In genomic region chr10:1394155-1394912, GRCh38 we compare ENCODE assay signal across 23 cellular contexts.
DNase-seq lines count a peak whose midpoint lies in the region; ATAC-seq and TF ChIP-seq lines count a peak whose summit lies in the region.
"Had no signal": no experiment of that assay in that cellular context is flagged by ENCODE, and none has a peak within 500 bp of the region (broad histone marks: within the 10 kb centered on the region; RNA-seq: fewer than 3 reads in every experiment).

No MANE protein-coding gene starts in this region.

- no peaks in the 10 kb centered on the region for H3K4me1 ChIP-seq in colonic mucosa
- no peaks in the 10 kb centered on the region for H3K4me1 ChIP-seq in testis
- H3K4me1 ChIP-seq: BE2C had no signal

- DNase-seq in activated effector memory CD4-positive, alpha-beta T cell treated with anti-CD3 and anti-CD28 coated beads, Interleukin-2, amount 50 U/mL, for 16 hours: peak; percentile 36
- DNase-seq in activated effector memory CD4-positive, alpha-beta T cell treated with Interleukin-2 at 50 U/mL for 16 hours: no peak
- peak; percentile 5 for DNase-seq in colonic mucosa
- DNase-seq in nephron progenitor cell: no peak
- DNase-seq in testis: peak; percentile 3
- no peak for DNase-seq in activated CD4-positive, alpha-beta T cell treated with anti-CD3 and anti-CD28 coated beads, Interleukin-2, amount 50 U/mL, for 1 hour
- DNase-seq in substantia nigra (lab: John Stamatoyannopoulos, UW): no peak
- DNase-seq: BE2C; Caco-2; CD4-positive, alpha-beta T cell; DMS153; GDM1; GM23248; NCI-H1092 treated with DMSO at 0.1 percent for 48 hours; NCI-H146; NCI-H2029 treated with DMSO at 0.1 percent for 48 hours; NCI-H2171; NCI-H446; NCI-H69 had no signal

- no peak for TF ChIP-seq CTCF in colonic mucosa (IDR thresholded peaks at IDR 0.05)
- no peak for TF ChIP-seq CTCF in nephron progenitor cell (IDR thresholded peaks at IDR 0.05)
- no peak for TF ChIP-seq CTCF in testis (IDR thresholded peaks at IDR 0.05)

- no peak for ATAC-seq in HG03159 (IDR thresholded peaks at IDR 0.05; ENCODE audit: unreplicated experiment)
- ATAC-seq: HCT116, Panc1 had no signal

- intact Hi-C loops in colonic mucosa (cut with DNase I): no loop called here
- intact Hi-C loops in testis (cut with DNase I; ENCODE audit: low total_unique reads): no loop called here

- peaks cover 8% of the 10 kb centered on the region for H3K4me1 Mint-ChIP-seq in nephron progenitor cell

- H3K9me3 ChIP-seq in colonic mucosa (no peaks in the 10 kb centered on the region), testis (no peaks in the 10 kb centered on the region)
- H3K9me3 ChIP-seq: BE2C, Caco-2 had no signal

- H3K36me3 Mint-ChIP-seq in nephron progenitor cell (ENCODE audit: low read depth): no peaks in the 10 kb centered on the region

- H3K27me3 Mint-ChIP-seq in nephron progenitor cell (ENCODE audit: low read depth, poor library complexity): peaks cover 16% of the 10 kb centered on the region

- H3K9me3 Mint-ChIP-seq in nephron progenitor cell: no peaks in the 10 kb centered on the region
- H3K9me3 Mint-ChIP-seq: CD4-positive, alpha-beta T cell had no signal

- H3K4me3 ChIP-seq in colonic mucosa: no peak overlapping the region
- no peak overlapping the region for H3K4me3 ChIP-seq in testis
- H3K4me3 ChIP-seq: GM23248, K562 had no signal

- no peaks in the 10 kb centered on the region for H3K36me3 ChIP-seq in colonic mucosa
- no peaks in the 10 kb centered on the region for H3K36me3 ChIP-seq in testis (ENCODE audit: low read depth, missing control alignments)
- H3K36me3 ChIP-seq: BE2C had no signal

- H3K27ac Mint-ChIP-seq in nephron progenitor cell: peak overlapping the region; percentile 41
- H3K27ac Mint-ChIP-seq: CD4-positive, alpha-beta T cell had no signal

- H3K4me3 Mint-ChIP-seq in nephron progenitor cell: no peak overlapping the region
- H3K4me3 Mint-ChIP-seq: CD4-positive, alpha-beta T cell had no signal

- no peak for TF ChIP-seq POLR2A in testis (IDR thresholded peaks at IDR 0.05)

- 69 to 71% methylated on average over 13 of the region's 13 CpGs for WGBS in testis, 2 donors

- H3K27ac ChIP-seq in colonic mucosa: no peak overlapping the region
- no peak overlapping the region for H3K27ac ChIP-seq in testis
- H3K27ac ChIP-seq in substantia nigra (ENCODE audit: low read depth, low read length, poor library complexity, severe bottlenecking): no peak overlapping the region
- H3K27ac ChIP-seq: GM23248 had no signal

- H3K27me3 ChIP-seq in colonic mucosa (no peaks in the 10 kb centered on the region), testis (no peaks in the 10 kb centered on the region)

- no peak overlapping the region for H3K9ac ChIP-seq in colonic mucosa (ENCODE audit: low read depth in 2 of 2, low read length in 2 of 2)
- H3K9ac ChIP-seq: GM23248 had no signal

Comparison
In these comparisons a context has a peak if more than half of its experiments do, and no peak if none do; other contexts are left out.
1. DNase-seq: peak in activated effector memory CD4-positive, alpha-beta T cell treated with anti-CD3 and anti-CD28 coated beads, Interleukin-2, amount 50 U/mL, for 16 hours (single experiment), colonic mucosa (single experiment) and testis (single experiment); none in activated effector memory CD4-positive, alpha-beta T cell treated with Interleukin-2 at 50 U/mL for 16 hours (single experiment), nephron progenitor cell (single experiment), activated CD4-positive, alpha-beta T cell treated with anti-CD3 and anti-CD28 coated beads, Interleukin-2, amount 50 U/mL, for 1 hour (single experiment) and substantia nigra (0 of 49).